Comparison of ENCODE assay signal across 25 cellular contexts in the genomic region with DNA sequence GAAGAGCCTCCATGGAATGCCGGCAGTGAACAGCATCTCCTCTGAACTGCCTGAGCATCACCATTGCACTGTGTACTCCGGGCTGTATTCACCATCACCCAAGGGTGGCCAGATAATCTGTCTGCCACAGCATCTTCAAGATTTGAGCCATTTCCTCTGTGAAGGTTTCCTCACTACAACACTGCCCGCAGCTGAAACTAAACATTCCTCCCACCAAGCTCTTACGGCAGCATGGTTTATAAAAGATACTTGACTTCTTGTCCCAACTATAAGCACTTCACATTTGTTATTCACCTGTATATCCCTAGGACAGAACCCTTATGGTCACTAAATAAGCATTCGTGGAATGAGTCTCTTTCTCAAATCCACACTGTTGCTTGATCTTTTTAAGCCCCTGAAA.
"Had no signal": no experiment of that assay in that cellular context is flagged by ENCODE, and none has a peak within 500 bp of the region (broad histone marks: within the 10 kb centered on the region; RNA-seq: fewer than 3 reads in every experiment).

No MANE protein-coding gene starts in this region.

- H3K4me1 ChIP-seq: colonic mucosa, esophagus muscularis mucosa, esophagus squamous epithelium, foreskin keratinocyte, gastrocnemius medialis, gastroesophageal sphincter, heart left ventricle, heart right ventricle had no signal

- H3K36me3 ChIP-seq: colonic mucosa, esophagus muscularis mucosa, esophagus squamous epithelium, gastrocnemius medialis, gastroesophageal sphincter, heart left ventricle, heart right ventricle had no signal

- H3K9me3 Mint-ChIP-seq: dendritic cell treated with granulocyte-macrophage colony-stimulating factor and Interleukin-4, amounts not matched to agents 40 ng/mL and 50 ng/mL, for 4 days; effector memory CD8-positive, alpha-beta T cell had no signal

- H3K27me3 ChIP-seq: colonic mucosa, esophagus muscularis mucosa, gastrocnemius medialis, heart left ventricle had no signal

- H3K4me3 Mint-ChIP-seq: dendritic cell treated with granulocyte-macrophage colony-stimulating factor and Interleukin-4, amounts not matched to agents 40 ng/mL and 50 ng/mL, for 4 days; effector memory CD8-positive, alpha-beta T cell; endodermal cell had no signal

- H3K27ac Mint-ChIP-seq: dendritic cell treated with granulocyte-macrophage colony-stimulating factor and Interleukin-4, amounts not matched to agents 40 ng/mL and 50 ng/mL, for 4 days; effector memory CD8-positive, alpha-beta T cell; endodermal cell had no signal

- ATAC-seq: effector memory CD8-positive, alpha-beta T cell; esophagus mucosa; foreskin keratinocyte; gastrocnemius medialis; gastroesophageal sphincter; heart left ventricle; heart right ventricle had no signal

- H3K4me3 ChIP-seq: colonic mucosa, coronary artery, dorsolateral prefrontal cortex, esophagus muscularis mucosa, esophagus squamous epithelium, gastrocnemius medialis, gastroesophageal sphincter, heart left ventricle, heart right ventricle had no signal

- H3K27me3 Mint-ChIP-seq: dendritic cell treated with granulocyte-macrophage colony-stimulating factor and Interleukin-4, amounts not matched to agents 40 ng/mL and 50 ng/mL, for 4 days had no signal

- H3K9me3 ChIP-seq: colonic mucosa, esophagus muscularis mucosa, esophagus squamous epithelium, gastrocnemius medialis, heart left ventricle had no signal

- H3K27ac ChIP-seq: colonic mucosa, coronary artery, dorsolateral prefrontal cortex, epithelial cell of prostate, esophagus muscularis mucosa, esophagus squamous epithelium, foreskin keratinocyte, gastrocnemius medialis, gastroesophageal sphincter, heart left ventricle, heart right ventricle had no signal

- H3K4me1 Mint-ChIP-seq: endodermal cell had no signal

- DNase-seq: colonic mucosa; cortex of kidney; dermis blood vessel endothelial cell; dorsolateral prefrontal cortex; effector CD4-positive, alpha-beta T cell; effector CD8-positive, alpha-beta T cell; effector memory CD4-positive, alpha-beta T cell; effector memory CD8-positive, alpha-beta T cell; endodermal cell; erythroblast; esophagus squamous epithelium; foreskin fibroblast; foreskin keratinocyte; foreskin melanocyte; gastrocnemius medialis; glutamatergic neuron; head of caudate nucleus; heart left ventricle; heart right ventricle had no signal
